ENCODE assay signal across 1 cellular context in genomic region chr19:40908981-40909380, GRCh38.
TF ChIP-seq lines count a peak whose summit lies in the region.

No MANE protein-coding gene starts in this region.

TF ChIP-seq in liver, 16 proteins besides CTCF, POLR2A, EP300 and RAD21 (continued from another document):
- TF ChIP-seq NR2F2 (IDR thresholded peaks at IDR 0.05) (no peak), SP1 (IDR thresholded peaks at IDR 0.05) (no peak), ATF3 (IDR thresholded peaks at IDR 0.05) (no peak)
